ENCODE assay signal across 1 cellular context in genomic region chr16:28126684-28127620, GRCh38.
TF ChIP-seq lines count a peak whose summit lies in the region.

No MANE protein-coding gene starts in this region.

TF ChIP-seq in GM12878, 131 proteins besides CTCF, POLR2A, EP300 and RAD21 (continued from another document):
- TF ChIP-seq ZBTB40 (IDR thresholded peaks at IDR 0.05; ENCODE audit: borderline replicate concordance) (no peak), CBFB (IDR thresholded peaks at IDR 0.05; ENCODE audit: low read depth) (no peak), MEF2B (IDR thresholded peaks at IDR 0.05; ENCODE audit: partially characterized antibody, poor library complexity, severe bottlenecking) (no peak), RELB (IDR thresholded peaks at IDR 0.05; ENCODE audit: low read depth) (no peak), RBBP5 (conservative IDR thresholded peaks at IDR 0.05) (no peak)
